ENCODE assay signal across 20 cellular contexts in genomic region chr6:158398252-158399024, GRCh38.
DNase-seq lines count a peak whose midpoint lies in the region; ATAC-seq and TF ChIP-seq lines count a peak whose summit lies in the region.
"Had no signal": no experiment of that assay in that cellular context is flagged by ENCODE, and none has a peak within 500 bp of the region (broad histone marks: within the 10 kb centered on the region; RNA-seq: fewer than 3 reads in every experiment).

No MANE protein-coding gene starts in this region.

- intact Hi-C loops in left ventricle myocardium superior (cut with micrococcal nuclease) (no loop called here), right cardiac atrium (cut with DNase I) (no loop called here)
- intact Hi-C loops in naive thymus-derived CD4-positive, alpha-beta T cell (cut with micrococcal nuclease), result no loop called here

- peak; percentile 26 for ATAC-seq in left ventricle myocardium superior
- ATAC-seq in right cardiac atrium, result no peak
- ATAC-seq in GM21529 (IDR thresholded peaks at IDR 0.05; ENCODE audit: unreplicated experiment), result no peak
- ATAC-seq in naive thymus-derived CD4-positive, alpha-beta T cell, result no peak

- H3K4me3 ChIP-seq in right cardiac atrium (ENCODE audit: low read length), result no peak overlapping the region
- H3K4me3 ChIP-seq in naive thymus-derived CD4-positive, alpha-beta T cell (ENCODE audit: low read length), result no peak overlapping the region
- H3K4me3 ChIP-seq: Peyer's patch had no signal

- H3K27me3 ChIP-seq in right cardiac atrium (ENCODE audit: control insufficient read depth, insufficient read depth), result no peaks in the 10 kb centered on the region
- H3K27me3 ChIP-seq in naive thymus-derived CD4-positive, alpha-beta T cell (ENCODE audit: control insufficient read depth in 2 of 2, insufficient read depth in 2 of 2, low read length in 2 of 2), result no peaks in the 10 kb centered on the region
- H3K27me3 ChIP-seq: Peyer's patch had no signal

- CTCF ChIA-PET in naive thymus-derived CD4-positive, alpha-beta T cell (lab: Charles Lee), result no interaction called here

- 55% methylated on average over 3 of the region's 3 CpGs for WGBS in right cardiac atrium

- H3K4me1 ChIP-seq in right cardiac atrium (ENCODE audit: control insufficient read depth, insufficient read depth, low read length), result peaks cover 8% of the 10 kb centered on the region
- no peaks in the 10 kb centered on the region for H3K4me1 ChIP-seq in naive thymus-derived CD4-positive, alpha-beta T cell (ENCODE audit: control insufficient read depth in 2 of 2, insufficient read depth in 2 of 2, low read length in 2 of 2)
- H3K4me1 ChIP-seq: Peyer's patch had no signal

- H3K9me3 ChIP-seq in right cardiac atrium (ENCODE audit: control insufficient read depth, low read length), result no peaks in the 10 kb centered on the region
- H3K9me3 ChIP-seq in naive thymus-derived CD4-positive, alpha-beta T cell (ENCODE audit: control insufficient read depth in 2 of 3, low read length in 3 of 3), result no peaks in the 10 kb centered on the region
- H3K9me3 ChIP-seq: Peyer's patch had no signal

- H3K9me3 Mint-ChIP-seq in nephron progenitor cell, result peaks cover 11% of the 10 kb centered on the region
- H3K9me3 Mint-ChIP-seq in naive thymus-derived CD4-positive, alpha-beta T cell, result peaks cover 0 to 6% (median 0%) of the 10 kb centered on the region in 11 donors

- DNase-seq in left ventricle myocardium superior (no peak), right cardiac atrium (no peak), dermis blood vessel endothelial cell (peak; percentile 21), nephron progenitor cell (no peak), NCI-H1930 (lab: John Stamatoyannopoulos, UW) (no peak)
- DNase-seq in naive thymus-derived CD4-positive, alpha-beta T cell, result no peak
- no peak for DNase-seq in stimulated activated naive CD4-positive, alpha-beta T cell (lab: John Stamatoyannopoulos, UW)
- DNase-seq: Calu3; CD8-positive, alpha-beta memory T cell; DMS153; GDM1; Kasumi-1; NCI-H1694; NCI-H2081 treated with DMSO at 0.1 percent for 48 hours; NCI-H2171 treated with DMSO at 0.1 percent for 48 hours; NCI-H524 treated with DMSO at 0.1 percent for 48 hours; NCI-H82; Peyer's patch had no signal

- POLR2A ChIA-PET in naive thymus-derived CD4-positive, alpha-beta T cell (lab: Charles Lee), result no interaction called here

- H3K4me1 Mint-ChIP-seq in nephron progenitor cell, result peaks cover 16% of the 10 kb centered on the region
- peaks cover 0 to 35% (median 13%) of the 10 kb centered on the region in 7 donors for H3K4me1 Mint-ChIP-seq in naive thymus-derived CD4-positive, alpha-beta T cell

- no peak for TF ChIP-seq CTCF in nephron progenitor cell (IDR thresholded peaks at IDR 0.05)

- H3K4me3 Mint-ChIP-seq in nephron progenitor cell, result no peak overlapping the region
- no peak overlapping the region for H3K4me3 Mint-ChIP-seq in naive thymus-derived CD4-positive, alpha-beta T cell
- H3K4me3 Mint-ChIP-seq: CD8-positive, alpha-beta memory T cell had no signal

- no peak overlapping the region for H3K27ac ChIP-seq in right cardiac atrium (ENCODE audit: low read length)
- no peak overlapping the region for H3K27ac ChIP-seq in naive thymus-derived CD4-positive, alpha-beta T cell (ENCODE audit: low read depth, low read length)
- H3K27ac ChIP-seq: C4-2B, Peyer's patch had no signal

- peaks cover 29% of the 10 kb centered on the region for H3K36me3 Mint-ChIP-seq in nephron progenitor cell (ENCODE audit: low read depth)
- H3K36me3 Mint-ChIP-seq in naive thymus-derived CD4-positive, alpha-beta T cell, result peaks cover 5 to 22% (median 8%) of the 10 kb centered on the region in 5 donors

- peak overlapping the region; percentile 70 for H3K27ac Mint-ChIP-seq in nephron progenitor cell
- peak overlapping the region in 1 of 9 donors; percentile 23 for H3K27ac Mint-ChIP-seq in naive thymus-derived CD4-positive, alpha-beta T cell

- H3K36me3 ChIP-seq in naive thymus-derived CD4-positive, alpha-beta T cell (ENCODE audit: control insufficient read depth in 2 of 3, insufficient read depth in 3 of 3, low read length in 3 of 3), result peaks cover 0 to under 1% (median 0%) of the 10 kb centered on the region in 3 experiments
- H3K36me3 ChIP-seq: Peyer's patch had no signal

- H3K27me3 Mint-ChIP-seq in nephron progenitor cell (ENCODE audit: low read depth, poor library complexity), result no peaks in the 10 kb centered on the region
- no peaks in the 10 kb centered on the region for H3K27me3 Mint-ChIP-seq in naive thymus-derived CD4-positive, alpha-beta T cell
- H3K27me3 Mint-ChIP-seq: CD8-positive, alpha-beta memory T cell had no signal
